ENCODE assay signal across 19 cellular contexts in the genomic region with DNA sequence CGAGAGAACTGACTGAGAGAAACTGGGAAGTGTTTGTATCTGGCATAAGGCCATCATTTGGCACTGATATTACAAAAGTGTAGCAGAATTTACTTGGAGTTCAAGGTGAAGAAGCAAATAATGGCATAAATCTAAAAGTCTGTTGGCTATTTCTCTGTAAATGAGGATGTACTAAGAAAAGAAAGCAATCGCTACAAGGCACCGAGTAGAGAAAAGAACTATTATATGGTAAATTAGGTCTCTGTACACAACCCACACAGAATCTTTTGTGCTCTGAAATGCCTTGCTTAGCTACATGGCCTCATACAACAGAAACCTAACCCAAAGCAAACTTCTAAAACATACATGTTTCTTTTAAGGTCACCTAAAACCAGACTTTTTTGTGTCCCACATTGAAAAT.
"Had no signal": no experiment of that assay in that cellular context is flagged by ENCODE, and none has a peak within 500 bp of the region (broad histone marks: within the 10 kb centered on the region; RNA-seq: fewer than 3 reads in every experiment).

No MANE protein-coding gene starts in this region.

- DNase-seq: Kasumi-1, MM.1S, NCI-H1092 treated with DMSO at 0.1 percent for 48 hours, NCI-H1436, NCI-H1694 treated with DMSO at 0.1 percent for 48 hours, NCI-H2107, NCI-H2227 treated with DMSO at 0.1 percent for 48 hours, NCI-H524, NCI-H526 treated with DMSO at 0.1 percent for 48 hours, NCI-H774, PC-3, SHP77 treated with DMSO at 0.1 percent for 48 hours had no signal

- ATAC-seq: K562, Panc1, PC-3 had no signal

- H3K27ac ChIP-seq: HL-60, KMS-11, RWPE1, SJSA1, SK-N-MC had no signal

- H3K4me3 ChIP-seq: K562, SJSA1, SK-N-MC had no signal

- H3K27me3 ChIP-seq: SJSA1 had no signal
